Comparison of ENCODE assay signal across 10 cellular contexts in genomic region chr12:119686355-119686754, GRCh38.
"Had no signal": no experiment of that assay in that cellular context is flagged by ENCODE, and none has a peak within 500 bp of the region (broad histone marks: within the 10 kb centered on the region; RNA-seq: fewer than 3 reads in every experiment).

No MANE protein-coding gene starts in this region.

- H3K27me3 ChIP-seq: body of pancreas, right atrium auricular region, suprapubic skin had no signal

- ATAC-seq: activated CD4-positive, CD25-positive, alpha-beta regulatory T cell treated with anti-CD3 and anti-CD28 coated beads, Interleukin-2, amount 50 U/mL, for 24 hours; body of pancreas; left cardiac atrium; T-helper 17 cell had no signal

- H3K4me3 ChIP-seq: body of pancreas, right atrium auricular region, suprapubic skin had no signal

- H3K27ac ChIP-seq: right atrium auricular region, suprapubic skin had no signal

- H3K9me3 ChIP-seq: body of pancreas, right atrium auricular region, suprapubic skin had no signal

- DNase-seq: body of pancreas; central memory CD4-positive, alpha-beta T cell; cortex of kidney; glutamatergic neuron; left cardiac atrium; stimulated activated naive CD4-positive, alpha-beta T cell; T-helper 17 cell had no signal
